ENCODE assay signal across 9 cellular contexts in the genomic region with DNA sequence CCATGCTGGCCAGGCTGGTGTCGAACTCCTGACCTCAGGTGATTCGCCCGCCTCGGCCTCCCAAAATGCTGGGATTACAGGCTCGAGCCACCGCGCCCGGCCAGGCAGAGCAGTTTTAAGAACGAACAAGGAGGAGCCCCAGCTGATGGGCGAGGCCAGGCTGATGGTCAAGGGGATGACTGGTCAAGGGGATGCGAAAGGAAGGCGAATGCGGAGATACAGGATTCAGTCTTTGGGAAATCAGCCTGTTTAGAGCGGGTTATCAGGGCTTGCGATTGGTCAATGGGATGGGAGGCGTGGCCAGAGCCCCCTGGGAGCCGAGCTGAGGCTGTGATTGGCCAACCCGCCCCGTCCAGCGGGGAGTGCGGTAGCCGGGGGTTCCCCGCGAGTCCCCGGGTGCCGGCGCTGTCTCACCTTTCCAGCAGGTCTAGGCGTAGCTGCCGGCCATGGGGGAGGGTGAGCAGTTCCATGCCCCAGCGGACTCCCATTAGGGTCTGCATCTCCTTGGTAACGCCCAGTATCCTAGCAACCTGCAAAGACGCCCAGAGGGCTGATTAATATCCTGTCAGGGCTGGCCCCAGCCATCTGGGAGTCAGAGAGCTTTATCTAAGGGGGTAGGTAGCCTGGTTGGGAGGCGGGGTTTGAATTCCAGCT. TPM values are rescaled to one million over a fixed set of nuclear protein-coding genes. Genes with fewer than 3 reads are reported as not detected.
DNase-seq lines count a peak whose midpoint lies in the region; ATAC-seq lines count a peak whose summit lies in the region.
"Had no signal": no experiment of that assay in that cellular context is flagged by ENCODE, and none has a peak within 500 bp of the region (broad histone marks: within the 10 kb centered on the region; RNA-seq: fewer than 3 reads in every experiment).

No MANE protein-coding gene starts in this region.

- H3K4me1 ChIP-seq in mesendoderm (ENCODE audit: control insufficient read depth, low read depth, low read length): no peaks in the 10 kb centered on the region

- no peaks in the 10 kb centered on the region for H3K79me1 ChIP-seq in mesendoderm (ENCODE audit: low read length)

- no peak overlapping the region for H3K23ac ChIP-seq in mesendoderm (ENCODE audit: low read length)

- H2BK15ac ChIP-seq in mesendoderm (replicated peaks; ENCODE audit: low read depth): no peak overlapping the region

- H3K4me3 ChIP-seq in mesendoderm (ENCODE audit: low read length): peak overlapping the region; percentile 25
- H3K4me3 ChIP-seq: GM12878 had no signal

- H3K27ac ChIP-seq in mesendoderm (ENCODE audit: low read depth, low read length): no peak overlapping the region

- H3K18ac ChIP-seq in mesendoderm (ENCODE audit: low read length): no peak overlapping the region

- H2BK120ac ChIP-seq in mesendoderm (ENCODE audit: low read depth, low read length): no peak overlapping the region

- H4K8ac ChIP-seq in mesendoderm (ENCODE audit: low read depth, low read length): no peak overlapping the region

- H4K5ac ChIP-seq in mesendoderm (ENCODE audit: low read length): no peak overlapping the region

- no peak overlapping the region for H2AK5ac ChIP-seq in mesendoderm (ENCODE audit: low read length)

- WGBS in mesendoderm (ENCODE audit: extremely low coverage, insufficient coverage, low lambda C conversion rate): no CpG with 5 or more reads among the region's 33 CpGs

- no peak overlapping the region for H2BK5ac ChIP-seq in mesendoderm (ENCODE audit: low read length)

- no peak overlapping the region for H3K9ac ChIP-seq in mesendoderm (ENCODE audit: low read length)

- no peak overlapping the region for H3K4ac ChIP-seq in mesendoderm (ENCODE audit: low read depth, low read length)

- no peaks in the 10 kb centered on the region for H3K79me2 ChIP-seq in mesendoderm (ENCODE audit: control insufficient read depth, insufficient read depth, low read length)

- H3K56ac ChIP-seq in mesendoderm (ENCODE audit: low read length): no peak overlapping the region

- ATAC-seq in HG03342 (IDR thresholded peaks at IDR 0.05; ENCODE audit: unreplicated experiment) (no peak), GM21529 (IDR thresholded peaks at IDR 0.05; ENCODE audit: unreplicated experiment) (no peak), HG02610 (IDR thresholded peaks at IDR 0.05; ENCODE audit: unreplicated experiment) (no peak)
- ATAC-seq: GM12878 had no signal

- DNase-seq in COLO668 (lab: John Stamatoyannopoulos, UW; ENCODE audit: unreplicated experiment) (peak; percentile 87), NCI-H1105 (lab: John Stamatoyannopoulos, UW) (peak; percentile 70), dermis blood vessel endothelial cell (peak; percentile 43), mesendoderm (peak; percentile 98), CD1c-positive myeloid dendritic cell (ENCODE audit: extremely low spot score) (no peak)

- H3K27me3 ChIP-seq in mesendoderm (ENCODE audit: insufficient read depth, low read length, poor library complexity): no peaks in the 10 kb centered on the region

- H3K4me2 ChIP-seq in mesendoderm (ENCODE audit: low read length): peak overlapping the region; percentile 79

- H3K36me3 ChIP-seq in mesendoderm (ENCODE audit: control insufficient read depth, insufficient read depth, low read length): no peaks in the 10 kb centered on the region

RNA-seq across cellular contexts. Expression of a gene that starts 7.5 kb away (rescaled TPM):
- total RNA-seq in dermis blood vessel endothelial cell: 7.7 and 13.2 TPM in 2 replicates
- 11.5 TPM for polyA plus RNA-seq in mesendoderm (2013, experiment 1 of 2)
- 12.2 TPM for polyA plus RNA-seq in mesendoderm (2013, experiment 2 of 2)

RNA-seq across cellular contexts. Expression of a gene that starts 26.7 kb away (rescaled TPM):
- not detected in 2 replicates for total RNA-seq in dermis blood vessel endothelial cell
- polyA plus RNA-seq in mesendoderm (2013, experiment 1 of 2): 0.01 TPM
- not detected for polyA plus RNA-seq in mesendoderm (2013, experiment 2 of 2)
- total RNA-seq: GM12878 had no signal

RNA-seq across cellular contexts. Expression of a gene that starts 27.1 kb away (rescaled TPM):
- total RNA-seq in dermis blood vessel endothelial cell: 22.3 and 24.7 TPM in 2 replicates
- 6.1 TPM for polyA plus RNA-seq in mesendoderm (2013, experiment 1 of 2)
- polyA plus RNA-seq in mesendoderm (2013, experiment 2 of 2): 6.9 TPM

RNA-seq across cellular contexts. Expression of a gene that starts 35.8 kb away (rescaled TPM):
- total RNA-seq in dermis blood vessel endothelial cell: not detected in 2 replicates
- not detected for polyA plus RNA-seq in mesendoderm (2013, experiment 1 of 2)
- polyA plus RNA-seq in mesendoderm (2013, experiment 2 of 2): 0.01 TPM
- total RNA-seq: GM12878 had no signal

RNA-seq across cellular contexts. Expression of a gene that starts 35.9 kb away (rescaled TPM):
- total RNA-seq in dermis blood vessel endothelial cell: 77.8 and 95.6 TPM in 2 replicates
- 2.0 TPM for polyA plus RNA-seq in mesendoderm (2013, experiment 1 of 2)
- polyA plus RNA-seq in mesendoderm (2013, experiment 2 of 2): 2.3 TPM
